In genomic region chr1:227947678-227948492, GRCh38 we compare ENCODE assay signal across 1 cellular context.
TF ChIP-seq lines count a peak whose summit lies in the region.

A gene with protein sequence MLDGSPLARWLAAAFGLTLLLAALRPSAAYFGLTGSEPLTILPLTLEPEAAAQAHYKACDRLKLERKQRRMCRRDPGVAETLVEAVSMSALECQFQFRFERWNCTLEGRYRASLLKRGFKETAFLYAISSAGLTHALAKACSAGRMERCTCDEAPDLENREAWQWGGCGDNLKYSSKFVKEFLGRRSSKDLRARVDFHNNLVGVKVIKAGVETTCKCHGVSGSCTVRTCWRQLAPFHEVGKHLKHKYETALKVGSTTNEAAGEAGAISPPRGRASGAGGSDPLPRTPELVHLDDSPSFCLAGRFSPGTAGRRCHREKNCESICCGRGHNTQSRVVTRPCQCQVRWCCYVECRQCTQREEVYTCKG (minus strand): TSS chr1:227947932. CDS start chr1:227947887, 45 bp downstream.

TF ChIP-seq in GM23338, 12 proteins besides CTCF, POLR2A, EP300 and RAD21:
- TF ChIP-seq ZNF462 (CRISPR knock-in tag; IDR thresholded peaks at IDR 0.05), result no peak
- TF ChIP-seq POLR2AphosphoS5 (IDR thresholded peaks at IDR 0.05; ENCODE audit: low read depth), result peak; percentile 55
TF ChIP-seq in GM23338: peak in this region for 1.
